In genomic region chr2:161232571-161232970, GRCh38 we compare ENCODE assay signal across 1 cellular context.
TF ChIP-seq lines count a peak whose summit lies in the region.

No MANE protein-coding gene starts in this region.

TF ChIP-seq in A549, 52 proteins besides CTCF, POLR2A, EP300 and RAD21 (continued from another document):
- TF ChIP-seq MAZ (IDR thresholded peaks at IDR 0.05; ENCODE audit: borderline replicate concordance, low read depth, low read length) (no peak), EHMT2 (IDR thresholded peaks at IDR 0.05; ENCODE audit: low read depth) (no peak)
